8 cellular contexts compared by ENCODE assay signal in the genomic region with DNA sequence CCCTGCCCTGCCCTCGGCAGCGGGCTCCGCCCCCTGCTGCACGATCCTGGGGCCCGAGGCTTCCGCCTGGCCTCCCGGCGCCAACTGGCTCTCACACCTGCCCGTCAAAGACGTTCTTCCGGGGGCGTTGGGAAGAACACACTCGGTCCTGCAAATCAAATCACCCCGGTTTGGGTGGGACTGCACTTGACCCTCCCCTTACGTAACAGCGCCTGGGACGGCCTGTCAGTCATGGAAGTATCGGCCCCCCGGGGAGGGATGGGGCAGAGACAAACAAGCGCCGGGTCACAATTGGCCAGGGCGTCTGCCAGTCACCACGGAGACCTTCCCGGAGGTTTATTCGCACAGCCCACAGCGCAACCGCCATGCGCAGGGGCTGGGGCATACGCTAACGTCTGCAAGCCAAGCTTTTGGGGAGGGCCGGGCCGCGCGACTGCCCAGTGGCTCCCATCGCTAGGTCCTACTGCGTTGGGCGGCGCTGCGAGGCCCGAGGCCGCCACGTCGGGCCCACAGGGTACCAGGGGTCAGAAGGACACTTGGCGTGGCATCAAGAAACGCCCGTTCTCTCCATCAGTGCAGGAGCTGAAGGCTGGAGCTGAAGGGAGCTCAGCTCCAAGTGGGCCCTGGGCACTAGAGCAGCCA. TPM values are rescaled to one million over a fixed set of nuclear protein-coding genes. Genes with fewer than 3 reads are reported as not detected.
A peak's percentile ranks its signal among the peaks of the same experiment; 100 is the strongest.
DNase-seq lines count a peak whose midpoint lies in the region; ATAC-seq and TF ChIP-seq lines count a peak whose summit lies in the region.

No MANE protein-coding gene starts in this region.

- peak; percentile 92 for ATAC-seq in GM21529 (IDR thresholded peaks at IDR 0.05; ENCODE audit: unreplicated experiment)
- ATAC-seq in IMR-90 (ENCODE audit: low read depth) = peak; percentile 91

- peak overlapping the region; percentile 93 for H2AK9ac ChIP-seq in IMR-90 (replicated peaks; ENCODE audit: low read depth, low read length, poor library complexity)

- H3K4me2 ChIP-seq in IMR-90 (ENCODE audit: low read depth, low read length) (peak overlapping the region; percentile 82), OCI-LY7 (ENCODE audit: low read length) (peak overlapping the region; percentile 96)

- H3K27ac ChIP-seq in IMR-90 (ENCODE audit: insufficient read depth, low read length) = peak overlapping the region; percentile 91
- H3K27ac ChIP-seq in OCI-LY7 (ENCODE audit: low read depth, low read length, poor library complexity, severe bottlenecking) = peak overlapping the region; percentile 49

- no peak overlapping the region for H2BK120ac ChIP-seq in IMR-90 (ENCODE audit: low read depth, low read length)

- H3K23ac ChIP-seq in IMR-90 (ENCODE audit: low read depth, low read length) = peak overlapping the region; percentile 74

- peak overlapping the region; percentile 87 for H3K9ac ChIP-seq in IMR-90 (ENCODE audit: low read depth, low read length)

- DNase-seq in DMS114 treated with DMSO at 0.1 percent for 48 hours (lab: John Stamatoyannopoulos, UW; ENCODE audit: unreplicated experiment) = peak; percentile 99
- DNase-seq in IMR-90 = peak; percentile 100
- peak; percentile 100 for DNase-seq in OCI-LY7 (ENCODE audit: low spot score)
- DNase-seq in activated T-cell treated with anti-CD3 and anti-CD28 coated beads for 4 hours = peak; percentile 98
- peak; percentile 94 for DNase-seq in epidermal melanocyte (ENCODE audit: insufficient read length, low spot score)
- peak; percentile 100 for DNase-seq in middle frontal gyrus (ENCODE audit: extremely low spot score, low spot score)
- DNase-seq in stimulated activated CD8-positive, alpha-beta memory T cell treated with anti-CD3 and anti-CD28 coated beads, Interleukin-2, amount 100 ng/mL, for 1 hour (ENCODE audit: low read depth in 2 of 2) = peak; percentile 98 to 99

- H3K27me3 ChIP-seq in IMR-90 (ENCODE audit: control insufficient read depth, insufficient read depth, low read length) = no peaks in the 10 kb centered on the region

- CTCF ChIA-PET in IMR-90 (lab: Yijun Ruan, JAX) = no interaction called here
- CTCF ChIA-PET in OCI-LY7 (lab: Charles Lee; ENCODE audit: unreplicated experiment) = no interaction called here

- H3K18ac ChIP-seq in IMR-90 (ENCODE audit: low read depth, low read length) = peak overlapping the region; percentile 55; the same call in 1 of the 2 replicates

- no peak overlapping the region for H2BK20ac ChIP-seq in IMR-90 (ENCODE audit: low read depth, low read length)

- dilution Hi-C loops in IMR-90 (cut with HindIII; ENCODE audit: low sequenced_read_pairs, unreplicated experiment) = no loop called here

- H4K8ac ChIP-seq in IMR-90 (ENCODE audit: low read depth in 2 of 2, low read length in 2 of 2) = peak overlapping the region; percentile 80 to 95

- no peak for TF ChIP-seq CTCF in IMR-90 (conservative IDR thresholded peaks at IDR 0.05; ENCODE audit: low read depth, low read length)
- no peak for TF ChIP-seq CTCF in OCI-LY7 (conservative IDR thresholded peaks at IDR 0.05; ENCODE audit: low read length)

- H3K9me1 ChIP-seq in IMR-90 (ENCODE audit: insufficient read depth, low read length) = 0 out of 2 replicates have a peak, but pooled peaks cover 8% of the 10 kb centered on the region

- H3K79me2 ChIP-seq in OCI-LY7 (ENCODE audit: insufficient read depth, low read depth, low read length) = no peaks in the 10 kb centered on the region

- H3K4ac ChIP-seq in IMR-90 (ENCODE audit: low read depth, low read length) = peak overlapping the region; percentile 83

- TF ChIP-seq RAD21 in IMR-90 (IDR thresholded peaks at IDR 0.05; ENCODE audit: low read length) = no peak

- H4K5ac ChIP-seq in IMR-90 (ENCODE audit: low read depth, low read length) = peak overlapping the region; percentile 81

- WGBS in IMR-90 (ENCODE audit: extremely low coverage in 2 of 2, insufficient read length in 1 of 2), 2 experiments = 0% methylated on average over 16 of the region's 46 CpGs; no CpG with 5 or more reads in 1 of the 2 experiments

- peaks cover 6% of the 10 kb centered on the region for H3K4me1 ChIP-seq in IMR-90 (ENCODE audit: control insufficient read depth, insufficient read depth, low read length)
- peaks cover 23% of the 10 kb centered on the region for H3K4me1 ChIP-seq in OCI-LY7 (ENCODE audit: insufficient read depth, low read length, poor library complexity, severe bottlenecking)

- BruUV-seq in IMR-90 (replicated peaks; lab: Mats Ljungman, UMichigan) (no TSS peak), OCI-LY7 (replicated peaks; lab: Mats Ljungman, UMichigan) (no TSS peak)

- POLR2A ChIA-PET in IMR-90 (lab: Charles Lee; ENCODE audit: unreplicated experiment) = interaction anchor here (0.6 kb wide), 2 partner anchors 46 to 68 kb away, joined by 3 to 5 read pairs; no protein-coding TSS in a partner anchor
- POLR2A ChIA-PET in OCI-LY7 (lab: Charles Lee) = interaction anchor here (0.6 to 2.2 kb wide), 10 partner anchors 25 to 622 kb away, joined by 3 to 9 read pairs (median 4); a partner anchor contains a TSS

- no peak overlapping the region for H2BK15ac ChIP-seq in IMR-90 (ENCODE audit: low read depth, low read length)

- intact Hi-C loops in IMR-90 (cut with micrococcal nuclease) (no loop called here), OCI-LY7 (cut with micrococcal nuclease; ENCODE audit: unreplicated experiment) (loop anchor here (1.0 to 5.0 kb wide), 4 partner anchors 47 to 446 kb away; no protein-coding TSS in a partner anchor)

- no peaks in the 10 kb centered on the region for H3K9me3 ChIP-seq in IMR-90 (ENCODE audit: control insufficient read depth, insufficient read depth, low read length)
- H3K9me3 ChIP-seq in OCI-LY7 (ENCODE audit: low read length) = no peaks in the 10 kb centered on the region

- H3K36me3 ChIP-seq in IMR-90 (ENCODE audit: control insufficient read depth, insufficient read depth, low read length) (no peaks in the 10 kb centered on the region; the same call in 1 of the 2 replicates), OCI-LY7 (ENCODE audit: insufficient read depth, low read length) (peaks cover 3% of the 10 kb centered on the region; the same call in 1 of the 2 replicates)

- no peak overlapping the region for H2AK5ac ChIP-seq in IMR-90 (ENCODE audit: low read depth, low read length)

- peak overlapping the region; percentile 87 for H4K91ac ChIP-seq in IMR-90 (ENCODE audit: insufficient read depth, low read depth, low read length)

- H2BK5ac ChIP-seq in IMR-90 (ENCODE audit: low read depth, low read length, poor library complexity, severe bottlenecking) = peak overlapping the region; percentile 89

- peaks cover 6 to 14% of the 10 kb centered on the region in 2 experiments; a peak in 3 of 4 replicates for H3K79me1 ChIP-seq in IMR-90 (ENCODE audit: low read depth in 1 of 2, low read length in 2 of 2)

- in situ Hi-C loops in IMR-90 (cut with MboI; ENCODE audit: low sequenced_read_pairs) = no loop called here

- H2AFZ ChIP-seq in IMR-90 (replicated peaks; ENCODE audit: low read length, poor library complexity) (peak overlapping the region; percentile 97), OCI-LY7 (ENCODE audit: low read length) (0 out of 2 replicates have a peak overlapping the region, but pooled peaks have one; percentile 33)

- H3K9me2 ChIP-seq in OCI-LY7 (ENCODE audit: insufficient read depth, low read length) = no peaks in the 10 kb centered on the region

- H3K14ac ChIP-seq in IMR-90 (replicated peaks; ENCODE audit: low read depth, low read length) = peak overlapping the region; percentile 69

- H4K20me1 ChIP-seq in IMR-90 (ENCODE audit: insufficient read depth, low read length) = no peaks in the 10 kb centered on the region
- no peaks in the 10 kb centered on the region for H4K20me1 ChIP-seq in OCI-LY7 (ENCODE audit: insufficient read depth, low read length)

- TF ChIP-seq POLR2A in IMR-90 (IDR thresholded peaks at IDR 0.05; ENCODE audit: low read depth, low read length) = peak; percentile 63

- peak overlapping the region; percentile 76; the same call in 1 of the 2 replicates for H3K56ac ChIP-seq in IMR-90 (ENCODE audit: extremely low read depth, insufficient read depth, low read length)

- H3K4me3 ChIP-seq in IMR-90 (ENCODE audit: insufficient read depth, low read depth, low read length) = peak overlapping the region; percentile 60
- H3K4me3 ChIP-seq in OCI-LY7 (ENCODE audit: low read depth, low read length, poor library complexity, severe bottlenecking) = peak overlapping the region; percentile 82

TF ChIP-seq in IMR-90, 13 proteins besides CTCF, POLR2A, EP300 and RAD21 (continues in another document):
- no peak for TF ChIP-seq SMC3 (IDR thresholded peaks at IDR 0.05; ENCODE audit: low read depth, low read length)
- peak; percentile 40; the same call in 1 of the 2 replicates for TF ChIP-seq FOS (IDR thresholded peaks at IDR 0.05; ENCODE audit: low read depth, low read length)
- peak; percentile 3; the same call in 1 of the 2 replicates for TF ChIP-seq NFE2L2 (IDR thresholded peaks at IDR 0.05; ENCODE audit: low read depth, low read length)
- TF ChIP-seq RCOR1 (IDR thresholded peaks at IDR 0.05; ENCODE audit: insufficient replicate concordance, low read length) = no peak
- no peak for TF ChIP-seq CHD1 (IDR thresholded peaks at IDR 0.05; ENCODE audit: low read depth, low read length)
- peak; percentile 96 for TF ChIP-seq CEBPB (IDR thresholded peaks at IDR 0.05; ENCODE audit: low read depth, low read length)
- TF ChIP-seq RFX5 (IDR thresholded peaks at IDR 0.05; ENCODE audit: low read depth, low read length) = peak; percentile 39; the same call in 1 of the 2 replicates
- TF ChIP-seq, protein P1, sequence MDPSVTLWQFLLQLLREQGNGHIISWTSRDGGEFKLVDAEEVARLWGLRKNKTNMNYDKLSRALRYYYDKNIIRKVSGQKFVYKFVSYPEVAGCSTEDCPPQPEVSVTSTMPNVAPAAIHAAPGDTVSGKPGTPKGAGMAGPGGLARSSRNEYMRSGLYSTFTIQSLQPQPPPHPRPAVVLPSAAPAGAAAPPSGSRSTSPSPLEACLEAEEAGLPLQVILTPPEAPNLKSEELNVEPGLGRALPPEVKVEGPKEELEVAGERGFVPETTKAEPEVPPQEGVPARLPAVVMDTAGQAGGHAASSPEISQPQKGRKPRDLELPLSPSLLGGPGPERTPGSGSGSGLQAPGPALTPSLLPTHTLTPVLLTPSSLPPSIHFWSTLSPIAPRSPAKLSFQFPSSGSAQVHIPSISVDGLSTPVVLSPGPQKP (IDR thresholded peaks at IDR 0.05; ENCODE audit: borderline replicate concordance, low read depth, low read length) = no peak
- TF ChIP-seq MAZ (IDR thresholded peaks at IDR 0.05; ENCODE audit: borderline replicate concordance, low read depth, low read length) = peak; percentile 99; the same call in 1 of the 2 replicates
- TF ChIP-seq BHLHE40 (IDR thresholded peaks at IDR 0.05; ENCODE audit: low read depth, low read length) = no peak; the same call in 1 of the 2 replicates
- no peak for TF ChIP-seq MAFK (IDR thresholded peaks at IDR 0.05; ENCODE audit: low read depth, low read length)

RNA-seq across cellular contexts. Expression of a gene that starts 0.4 kb away (rescaled TPM):
- total RNA-seq in IMR-90 (2012; rRNA removed) (18.9 and 19.9 TPM in 2 replicates), OCI-LY7 (2022) (17.9 and 18.7 TPM in 2 replicates)
- polyA plus RNA-seq in IMR-90 (2012; rRNA removed) = 14.0 and 17.7 TPM in 2 replicates
- 6.7 and 8.8 TPM in 2 replicates for polyA plus RNA-seq in IMR-90 (2012; cell fraction: cytosol; rRNA removed)
- 8.1 and 36.9 TPM in 2 replicates for polyA plus RNA-seq in IMR-90 (2012; cell fraction: nucleus; rRNA removed; ENCODE audit: low replicate concordance)
- 12.4 and 12.7 TPM in 2 replicates for total RNA-seq in OCI-LY7 (2014; rRNA removed; shearing (Covaris generic))

Comparison
In these comparisons a context has a peak if more than half of its experiments do, and no peak if none do; other contexts are left out.
1. Peak in every context shown above with its lines: DNase-seq, ATAC-seq, H3K4me3 ChIP-seq and H3K27ac ChIP-seq.